13 cellular contexts compared by ENCODE assay signal in genomic region chr16:22425036-22425801, GRCh38. TPM values are rescaled to one million over a fixed set of nuclear protein-coding genes. Genes with fewer than 3 reads are reported as not detected.
DNase-seq lines count a peak whose midpoint lies in the region; ATAC-seq and TF ChIP-seq lines count a peak whose summit lies in the region.
"Had no signal": no experiment of that assay in that cellular context is flagged by ENCODE, and none has a peak within 500 bp of the region (broad histone marks: within the 10 kb centered on the region; RNA-seq: fewer than 3 reads in every experiment).

No MANE protein-coding gene starts in this region.

- TF ChIP-seq CTCF in AG04449 (IDR thresholded peaks at IDR 0.05; ENCODE audit: insufficient read depth, low read length, missing control alignments) = no peak
- TF ChIP-seq CTCF in Panc1 (IDR thresholded peaks at IDR 0.05) = no peak
- no peak for TF ChIP-seq CTCF in foreskin fibroblast (IDR thresholded peaks at IDR 0.05; ENCODE audit: low read depth, low read length)
- no peak for TF ChIP-seq CTCF in osteocyte (IDR thresholded peaks at IDR 0.05)
- TF ChIP-seq CTCF in GM20000 (IDR thresholded peaks at IDR 0.05; ENCODE audit: extremely low read depth, missing control alignments) = no peak

- H3K27ac Mint-ChIP-seq in osteocyte (ENCODE audit: unreplicated experiment) = peak overlapping the region; percentile 77
- H3K27ac Mint-ChIP-seq: CD8-positive, alpha-beta T cell; memory B cell had no signal

- H3K4me3 Mint-ChIP-seq in osteocyte (ENCODE audit: unreplicated experiment) = peak overlapping the region; percentile 22
- H3K4me3 Mint-ChIP-seq: CD8-positive, alpha-beta T cell; memory B cell had no signal

- BruUV-seq in Panc1 (replicated peaks; lab: Mats Ljungman, UMichigan) = no TSS peak

- H3K36me3 Mint-ChIP-seq in osteocyte (ENCODE audit: unreplicated experiment) = peaks cover 16% of the 10 kb centered on the region

- peaks cover 11% of the 10 kb centered on the region for H3K4me1 Mint-ChIP-seq in osteocyte (ENCODE audit: unreplicated experiment)

- CTCF ChIA-PET in AG04449 (lab: Yijun Ruan, JAX) = no interaction called here
- CTCF ChIA-PET in Panc1 (lab: Charles Lee) = no interaction called here

- ATAC-seq in Panc1 = 0 out of 2 replicates have a peak, but pooled peaks have one; percentile 18
- no peak for ATAC-seq in GM21360 (IDR thresholded peaks at IDR 0.05; ENCODE audit: unreplicated experiment)
- no peak for ATAC-seq in HG02852 (IDR thresholded peaks at IDR 0.05; ENCODE audit: unreplicated experiment)
- ATAC-seq: CD8-positive, alpha-beta T cell had no signal

- in situ Hi-C loops in Panc1 (cut with HindIII; ENCODE audit: low pct_unique_long_range_greater_than_20kb, low sequenced_read_pairs) = no loop called here

- H3K4me1 ChIP-seq in Panc1 (ENCODE audit: control insufficient read depth, insufficient read depth, low read length) = no peaks in the 10 kb centered on the region

- no peaks in the 10 kb centered on the region for H3K27me3 ChIP-seq in Panc1 (ENCODE audit: control insufficient read depth, insufficient read depth, low read length)

- H3K4me3 ChIP-seq in AG04449 (ENCODE audit: low read depth, low read length) (peak overlapping the region; percentile 30; the same call in 1 of the 2 replicates), Panc1 (ENCODE audit: low read depth in 2 of 2, low read length in 2 of 2) (no peak overlapping the region), foreskin fibroblast (ENCODE audit: low read depth in 1 of 2, low read length in 2 of 2) (peak overlapping the region; percentile 31 to 48)

- DNase-seq in AG04449 (ENCODE audit: low read depth, low spot score) (no peak), Panc1 (ENCODE audit: low read depth, low spot score) (no peak), foreskin fibroblast (peak; percentile 62 to 86), osteocyte (ENCODE audit: extremely low spot score, unreplicated experiment) (no peak), GM19240 (ENCODE audit: insufficient read length, low spot score) (no peak), GM20000 (ENCODE audit: low spot score) (no peak)
- DNase-seq: CD8-positive, alpha-beta T cell; NCI-H345; stimulated activated CD4-positive, alpha-beta T cell treated with anti-CD3 and anti-CD28 coated beads, Interleukin-4, amount 100 ng/mL, for 4 hours; T-helper 1 cell had no signal

- POLR2A ChIA-PET in AG04449 (lab: Yijun Ruan, JAX) = no interaction called here
- POLR2A ChIA-PET in Panc1 (lab: Charles Lee) = no interaction called here

- no peaks in the 10 kb centered on the region for H3K9me3 Mint-ChIP-seq in osteocyte (ENCODE audit: unreplicated experiment)
- H3K9me3 Mint-ChIP-seq: CD8-positive, alpha-beta T cell had no signal

- no peaks in the 10 kb centered on the region for H3K9me3 ChIP-seq in Panc1 (ENCODE audit: control insufficient read depth, insufficient read depth, low read depth, low read length)

- intact Hi-C loops in Panc1 (cut with micrococcal nuclease; ENCODE audit: unreplicated experiment) = no loop called here

- H3K27me3 Mint-ChIP-seq in osteocyte (ENCODE audit: unreplicated experiment) = no peaks in the 10 kb centered on the region
- H3K27me3 Mint-ChIP-seq: memory B cell had no signal

- H3K27ac ChIP-seq in Panc1 (ENCODE audit: low read length) = no peak overlapping the region

- peaks cover 4% of the 10 kb centered on the region; the same call in 1 of the 2 replicates for H3K36me3 ChIP-seq in Panc1 (ENCODE audit: control insufficient read depth, insufficient read depth, low read length)

RNA-seq across cellular contexts. Expression of gene CDR2, which starts 50.8 kb away (rescaled TPM):
- 35.7 TPM for total RNA-seq in Panc1 (2021; ENCODE audit: unreplicated experiment)
- polyA plus RNA-seq in Panc1 (2012; ENCODE audit: insufficient read length) = 21.2 TPM
- total RNA-seq in osteocyte = 22.8 and 23.7 TPM in 2 replicates

Comparison
In these comparisons a context has a peak if more than half of its experiments do, and no peak if none do; other contexts are left out.
1. DNase-seq: peak in foreskin fibroblast (2 of 2); none in AG04449 (single experiment), Panc1 (single experiment), osteocyte (single experiment), GM19240 (single experiment) and GM20000 (single experiment).
2. H3K4me3 ChIP-seq: peak in AG04449 (single experiment) and foreskin fibroblast (2 of 2); none in Panc1 (0 of 2).